Comparison of ENCODE assay signal across 15 cellular contexts in the genomic region with DNA sequence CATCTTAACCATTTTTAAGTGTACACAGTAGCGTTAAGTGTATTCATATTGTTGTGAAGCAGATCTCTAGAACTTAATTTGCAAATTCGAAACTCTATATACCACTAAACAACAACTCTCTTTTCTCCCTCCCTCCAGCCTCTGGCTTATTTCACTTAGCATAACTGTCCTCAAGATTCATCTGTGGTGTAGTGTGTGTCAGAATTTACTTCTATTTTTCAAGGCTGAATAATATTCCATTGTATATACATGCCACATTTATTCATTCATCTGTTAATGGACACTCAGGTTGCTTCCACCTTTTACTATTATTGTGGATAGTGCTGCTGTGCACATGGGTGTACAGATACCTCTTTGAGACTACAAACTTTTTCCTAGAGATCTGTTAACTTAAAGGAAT. TPM values are rescaled to one million over a fixed set of nuclear protein-coding genes. Genes with fewer than 3 reads are reported as not detected.
DNase-seq lines count a peak whose midpoint lies in the region; ATAC-seq, FAIRE-seq and TF ChIP-seq lines count a peak whose summit lies in the region.
"Had no signal": no experiment of that assay in that cellular context is flagged by ENCODE, and none has a peak within 500 bp of the region (broad histone marks: within the 10 kb centered on the region; RNA-seq: fewer than 3 reads in every experiment).

No MANE protein-coding gene starts in this region.

- POLR2A ChIA-PET in HEK293 (lab: Yijun Ruan, JAX) = no interaction called here

- dilution Hi-C loops in keratinocyte (cut with MboI; ENCODE audit: extremely low pct_ligation_motif_present, low sequenced_read_pairs) = no loop called here

- peaks cover 71% of the 10 kb centered on the region for H3K79me2 ChIP-seq in keratinocyte (ENCODE audit: control insufficient read depth, insufficient read depth, low read length)

- no peaks in the 10 kb centered on the region for H3K9me1 ChIP-seq in keratinocyte (ENCODE audit: control insufficient read depth, extremely low read depth, insufficient read depth, low read length)

- H3K4me2 ChIP-seq in keratinocyte (ENCODE audit: control insufficient read depth, extremely low read depth, insufficient read depth, low read depth, low read length) = no peak overlapping the region
- H3K4me2 ChIP-seq: BLaER1 treated with 17β-estradiol and CSF1 and Interleukin-3, amounts not matched to agents 10 nM and 100 nM; GM23338 had no signal

- H3K27ac ChIP-seq in HEK293 (ENCODE audit: extremely low read depth, low read depth, low read length) = no peak overlapping the region
- peak overlapping the region; percentile 59 for H3K27ac ChIP-seq in keratinocyte (ENCODE audit: control insufficient read depth, insufficient read depth, low read length)
- H3K27ac ChIP-seq: BLaER1 treated with 17β-estradiol and CSF1 and Interleukin-3, amounts not matched to agents 10 nM and 100 nM had no signal

- ATAC-seq in GM19455 (IDR thresholded peaks at IDR 0.05; ENCODE audit: unreplicated experiment) = no peak
- ATAC-seq: CD8-positive, alpha-beta T cell; GM23338; HepG2 had no signal

- H3K4me1 ChIP-seq in HEK293 (ENCODE audit: control insufficient read depth, insufficient read depth, low read length) = peaks cover 7% of the 10 kb centered on the region; the same call in 1 of the 2 replicates
- H3K4me1 ChIP-seq in adipocyte (ENCODE audit: control insufficient read depth, insufficient read depth, low read length) = peaks cover 26% of the 10 kb centered on the region
- peaks cover 32% of the 10 kb centered on the region for H3K4me1 ChIP-seq in keratinocyte (ENCODE audit: control insufficient read depth, extremely low read depth, insufficient read depth, low read length)

- no peak for DNase-seq in adipocyte (ENCODE audit: low read depth)
- DNase-seq in keratinocyte (ENCODE audit: low read depth, low spot score) = no peak
- no peak for DNase-seq in AG08396 (ENCODE audit: low spot score)
- no peak for DNase-seq in stimulated activated CD4-positive, alpha-beta T cell treated with anti-CD3 and anti-CD28 coated beads, Interleukin-2, amount 100 ng/mL, for 24 hours
- DNase-seq: Calu3; CD8-positive, alpha-beta T cell; DMS79 treated with DMSO at 0.1 percent for 48 hours; GF-D8; KG1 had no signal

- no peak overlapping the region for H2AFZ ChIP-seq in keratinocyte (ENCODE audit: control insufficient read depth, low read length)
- H2AFZ ChIP-seq: GM23338 had no signal

- H3K9ac ChIP-seq in adipocyte (ENCODE audit: low read length) (no peak overlapping the region), keratinocyte (ENCODE audit: control insufficient read depth, extremely low read depth, insufficient read depth, low read length) (no peak overlapping the region)
- H3K9ac ChIP-seq: BLaER1 treated with 17β-estradiol and CSF1 and Interleukin-3, amounts not matched to agents 10 nM and 100 nM had no signal

- CTCF ChIA-PET in HEK293 (lab: Yijun Ruan, JAX) = no interaction called here

- no peak for FAIRE-seq in keratinocyte (lab: Jason Lieb, UNC)
- FAIRE-seq: A204.1, HepG2 had no signal

- no peaks in the 10 kb centered on the region for H4K20me1 ChIP-seq in keratinocyte (ENCODE audit: control insufficient read depth, extremely low read depth, insufficient read depth, low read length)

- TF ChIP-seq CTCF in HEK293 (tag by site-specific recombination; IDR thresholded peaks at IDR 0.05) (no peak), keratinocyte (optimal IDR thresholded peaks at IDR 0.05 in 1 of 3, IDR thresholded peaks at IDR 0.05 in 1 of 3, conservative IDR thresholded peaks at IDR 0.05 in 1 of 3; ENCODE audit: extremely low read depth in 1 of 3, insufficient read depth in 2 of 3, low read length in 3 of 3) (no peak)

- H3K36me3 ChIP-seq in HEK293 (ENCODE audit: control insufficient read depth in 2 of 2, insufficient read depth in 1 of 2, low read length in 2 of 2) = no peaks in the 10 kb centered on the region
- no peaks in the 10 kb centered on the region for H3K36me3 ChIP-seq in adipocyte (ENCODE audit: control insufficient read depth, insufficient read depth, low read length, severe bottlenecking)
- no peaks in the 10 kb centered on the region for H3K36me3 ChIP-seq in keratinocyte (ENCODE audit: control insufficient read depth in 2 of 2, extremely low read depth in 1 of 2, insufficient read depth in 2 of 2, low read length in 2 of 2)

- H3K27me3 ChIP-seq in adipocyte (replicated peaks; ENCODE audit: control insufficient read depth, insufficient read depth, low read length) (no peaks in the 10 kb centered on the region), keratinocyte (ENCODE audit: control insufficient read depth, extremely low read depth, insufficient read depth, low read length) (no peaks in the 10 kb centered on the region)
- H3K27me3 ChIP-seq: BLaER1 treated with 17β-estradiol and CSF1 and Interleukin-3, amounts not matched to agents 10 nM and 100 nM had no signal

- H3K4me3 ChIP-seq in HEK293 (ENCODE audit: low read depth, low read length) (no peak overlapping the region), adipocyte (ENCODE audit: low read length) (peak overlapping the region; percentile 43), keratinocyte (ENCODE audit: control insufficient read depth in 2 of 3, extremely low read depth in 1 of 3, insufficient read depth in 2 of 3, low read depth in 1 of 3, low read length in 3 of 3) (no peak overlapping the region)
- H3K4me3 ChIP-seq: BLaER1 treated with 17β-estradiol and CSF1 and Interleukin-3, amounts not matched to agents 10 nM and 100 nM; GM23338 had no signal

- H3K9me3 ChIP-seq in HEK293 (ENCODE audit: control insufficient read depth, insufficient read depth, low read depth, low read length) = no peaks in the 10 kb centered on the region
- no peaks in the 10 kb centered on the region for H3K9me3 ChIP-seq in adipocyte (ENCODE audit: control insufficient read depth, low read length)
- H3K9me3 ChIP-seq in keratinocyte (ENCODE audit: control insufficient read depth, low read depth, low read length) = no peaks in the 10 kb centered on the region

TF ChIP-seq in HEK293, 187 proteins besides CTCF, POLR2A, EP300 and RAD21:
- peak; percentile 92 for TF ChIP-seq ZNF146 (tag by site-specific recombination; IDR thresholded peaks at IDR 0.05)
- no peak for TF ChIP-seq ZNF426 (tag by site-specific recombination; IDR thresholded peaks at IDR 0.05)

RNA-seq across cellular contexts. Expression of gene VRK1, which starts 26.5 kb away (rescaled TPM):
- 8.6 to 27.1 TPM (median 18.6 TPM) in 3 replicates for polyA plus RNA-seq in keratinocyte
- polyA plus RNA-seq in keratinocyte (2011; ENCODE audit: low read depth) = 10.6 TPM
- polyA plus RNA-seq in keratinocyte (2011; cell fraction: cytosol; rRNA removed) = 9.1 and 14.1 TPM in 2 replicates
- 11.4 and 15.6 TPM in 2 replicates for polyA plus RNA-seq in keratinocyte (2011; cell fraction: nucleus; rRNA removed)
- 5.9 and 19.9 TPM in 2 replicates for polyA plus RNA-seq in keratinocyte (2012; ENCODE audit: low replicate concordance)
- polyA minus RNA-seq in keratinocyte = 0.92 to 35.9 TPM (median 8.6 TPM) in 3 replicates
- polyA minus RNA-seq in keratinocyte (2011; cell fraction: cytosol; rRNA and poly(A)+ RNA removed) = 5.6 TPM
- 8.1 and 14.1 TPM in 2 replicates for polyA minus RNA-seq in keratinocyte (2011; cell fraction: nucleus; rRNA and poly(A)+ RNA removed)
